In the genomic region with DNA sequence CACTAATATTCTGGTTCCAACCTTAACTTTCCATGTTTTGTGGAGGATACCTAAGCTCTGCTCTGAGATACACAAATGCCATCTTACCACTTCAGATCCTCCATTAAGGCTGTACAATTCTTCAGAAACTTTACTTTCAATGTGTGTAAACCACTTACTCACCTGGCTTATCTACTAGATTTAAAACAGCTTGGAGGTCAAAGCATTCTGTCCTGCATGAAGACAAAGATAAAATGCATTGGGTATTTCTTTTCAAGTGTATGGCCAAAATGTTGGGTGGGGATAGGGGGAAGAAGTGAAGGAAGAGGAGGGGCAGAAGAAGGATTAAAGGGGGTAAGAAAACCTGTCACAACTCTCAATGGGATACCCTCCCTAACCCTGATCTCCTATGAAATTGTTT, we compare ENCODE assay signal across 8 cellular contexts. TPM values are rescaled to one million over a fixed set of nuclear protein-coding genes. Genes with fewer than 3 reads are reported as not detected.
DNase-seq lines count a peak whose midpoint lies in the region; ATAC-seq and TF ChIP-seq lines count a peak whose summit lies in the region.

No MANE protein-coding gene starts in this region.

- intact Hi-C loops in activated CD8-positive, alpha-beta T cell treated with anti-CD3 and anti-CD28 coated beads for 36 hours (cut with micrococcal nuclease) = loop anchor here (10.0 kb wide), 1 partner anchor 205 kb away; a partner anchor contains a TSS
- intact Hi-C loops in spleen (cut with DNase I; ENCODE audit: low total_unique reads) = loop anchor here (10.0 kb wide), 2 partner anchors 65 to 205 kb away; a partner anchor contains a TSS

- CTCF ChIA-PET in HEK293 (lab: Yijun Ruan, JAX) = interaction anchor here (0.6 to 1.0 kb wide), 3 partner anchors 53 to 1981 kb away, joined by 3 to 4 read pairs (median 4); no protein-coding TSS in a partner anchor
- CTCF ChIA-PET in activated CD8-positive, alpha-beta T cell treated with anti-CD3 and anti-CD28 coated beads for 36 hours (lab: Charles Lee) = interaction anchor here (1.3 to 2.1 kb wide), 2 partner anchors 86 to 204 kb away, joined by 3 to 6 read pairs; a partner anchor contains a TSS

- H3K4me1 ChIP-seq in HEK293 (ENCODE audit: control insufficient read depth, insufficient read depth, low read length) = 0 out of 2 replicates have a peak, but pooled peaks cover 2% of the 10 kb centered on the region
- peaks cover 5% of the 10 kb centered on the region for H3K4me1 ChIP-seq in iPS-15b (ENCODE audit: control insufficient read depth, insufficient read depth, low read length)
- H3K4me1 ChIP-seq in spleen = peaks cover 7 to 57% (median 22%) of the 10 kb centered on the region in 6 donors

- TF ChIP-seq POLR2A in spleen (IDR thresholded peaks at IDR 0.05) = no peak

- H3K27me3 ChIP-seq in iPS-15b (ENCODE audit: control insufficient read depth, insufficient read depth, low read length) (no peaks in the 10 kb centered on the region), spleen (replicated peaks in 1 of 7) (no peaks in the 10 kb centered on the region)

- no peak for ATAC-seq in activated CD8-positive, alpha-beta T cell treated with anti-CD3 and anti-CD28 coated beads for 36 hours
- ATAC-seq in HG02642 (IDR thresholded peaks at IDR 0.05; ENCODE audit: poor library complexity, unreplicated experiment) = no peak

- H3K27ac ChIP-seq in HEK293 (ENCODE audit: extremely low read depth, low read depth, low read length) (no peak overlapping the region), spleen (peak overlapping the region in 7 of 8 donors; percentile 92 to 99 (median 97))

- H3K27me3 Mint-ChIP-seq in activated CD8-positive, alpha-beta T cell treated with anti-CD3 and anti-CD28 coated beads for 36 hours = no peaks in the 10 kb centered on the region

- no peak for TF ChIP-seq CTCF in HEK293 (tag by site-specific recombination; IDR thresholded peaks at IDR 0.05)
- TF ChIP-seq CTCF in activated CD8-positive, alpha-beta T cell treated with anti-CD3 and anti-CD28 coated beads for 36 hours (IDR thresholded peaks at IDR 0.05) = no peak
- no peak for TF ChIP-seq CTCF in spleen (IDR thresholded peaks at IDR 0.05 in 8 of 11, conservative IDR thresholded peaks at IDR 0.05 in 3 of 11)

- H3K9ac ChIP-seq in iPS-15b (ENCODE audit: low read depth, low read length) = peak overlapping the region; percentile 26

- H3K9me3 ChIP-seq in HEK293 (ENCODE audit: control insufficient read depth, insufficient read depth, low read depth, low read length) (no peaks in the 10 kb centered on the region), iPS-15b (ENCODE audit: control insufficient read depth, insufficient read depth, low read length) (no peaks in the 10 kb centered on the region), spleen (no peaks in the 10 kb centered on the region)

- H3K27ac Mint-ChIP-seq in activated CD8-positive, alpha-beta T cell treated with anti-CD3 and anti-CD28 coated beads for 36 hours = peak overlapping the region; percentile 96

- H3K4me1 Mint-ChIP-seq in activated CD8-positive, alpha-beta T cell treated with anti-CD3 and anti-CD28 coated beads for 36 hours (ENCODE audit: low read depth) = peaks cover 21% of the 10 kb centered on the region

- DNase-seq in activated CD8-positive, alpha-beta T cell treated with anti-CD3 and anti-CD28 coated beads for 36 hours = no peak
- DNase-seq in spleen (no peak), dedifferentiated amniotic fluid mesenchymal stem cell (ENCODE audit: extremely low spot score) (no peak), T1000 (lab: John Stamatoyannopoulos, UW) (no peak)
- no peak for DNase-seq in NK-92 treated with Interleukin-12 subunit alpha and Interleukin-12 subunit beta, amount 100 ng/mL, for 24 hours (lab: John Stamatoyannopoulos, UW)

- no peaks in the 10 kb centered on the region for H3K9me3 Mint-ChIP-seq in activated CD8-positive, alpha-beta T cell treated with anti-CD3 and anti-CD28 coated beads for 36 hours

- H3K36me3 ChIP-seq in HEK293 (ENCODE audit: control insufficient read depth in 2 of 2, insufficient read depth in 1 of 2, low read length in 2 of 2) (peaks cover 5 to 27% of the 10 kb centered on the region in 2 experiments), iPS-15b (ENCODE audit: control insufficient read depth, insufficient read depth, low read length) (no peaks in the 10 kb centered on the region), spleen (peaks cover 0 to 38% (median 27%) of the 10 kb centered on the region in 6 donors)

- H3K4me3 ChIP-seq in HEK293 (ENCODE audit: low read depth, low read length) (peak overlapping the region; percentile 90), iPS-15b (ENCODE audit: low read depth, low read length) (peak overlapping the region; percentile 97), spleen (peak overlapping the region in 7 of 8 donors; percentile 53 to 92 (median 80))

- peak overlapping the region; percentile 81 for H3K4me3 Mint-ChIP-seq in activated CD8-positive, alpha-beta T cell treated with anti-CD3 and anti-CD28 coated beads for 36 hours

- H3K36me3 Mint-ChIP-seq in activated CD8-positive, alpha-beta T cell treated with anti-CD3 and anti-CD28 coated beads for 36 hours (ENCODE audit: low read depth) = peaks cover 32% of the 10 kb centered on the region

- POLR2A ChIA-PET in HEK293 (lab: Yijun Ruan, JAX) = interaction anchor here (0.6 kb wide), 1 partner anchor 109 kb away, joined by 12 read pairs; no protein-coding TSS in a partner anchor
- POLR2A ChIA-PET in activated CD8-positive, alpha-beta T cell treated with anti-CD3 and anti-CD28 coated beads for 36 hours (lab: Charles Lee) = interaction anchor here (1.5 kb wide), 1 partner anchor 71 kb away, joined by 3 read pairs; no protein-coding TSS in a partner anchor

TF ChIP-seq in HEK293, 187 proteins besides CTCF, POLR2A, EP300 and RAD21 (continues in another document):
- TF ChIP-seq ZNF473 (tag by site-specific recombination; IDR thresholded peaks at IDR 0.05) (no peak), ZNF660 (tag by site-specific recombination; IDR thresholded peaks at IDR 0.05) (no peak), MZF1 (tag by site-specific recombination; IDR thresholded peaks at IDR 0.05; ENCODE audit: borderline replicate concordance) (no peak), ZNF529 (tag by site-specific recombination; IDR thresholded peaks at IDR 0.05; ENCODE audit: insufficient replicate concordance) (no peak)
- TF ChIP-seq, protein P1, sequence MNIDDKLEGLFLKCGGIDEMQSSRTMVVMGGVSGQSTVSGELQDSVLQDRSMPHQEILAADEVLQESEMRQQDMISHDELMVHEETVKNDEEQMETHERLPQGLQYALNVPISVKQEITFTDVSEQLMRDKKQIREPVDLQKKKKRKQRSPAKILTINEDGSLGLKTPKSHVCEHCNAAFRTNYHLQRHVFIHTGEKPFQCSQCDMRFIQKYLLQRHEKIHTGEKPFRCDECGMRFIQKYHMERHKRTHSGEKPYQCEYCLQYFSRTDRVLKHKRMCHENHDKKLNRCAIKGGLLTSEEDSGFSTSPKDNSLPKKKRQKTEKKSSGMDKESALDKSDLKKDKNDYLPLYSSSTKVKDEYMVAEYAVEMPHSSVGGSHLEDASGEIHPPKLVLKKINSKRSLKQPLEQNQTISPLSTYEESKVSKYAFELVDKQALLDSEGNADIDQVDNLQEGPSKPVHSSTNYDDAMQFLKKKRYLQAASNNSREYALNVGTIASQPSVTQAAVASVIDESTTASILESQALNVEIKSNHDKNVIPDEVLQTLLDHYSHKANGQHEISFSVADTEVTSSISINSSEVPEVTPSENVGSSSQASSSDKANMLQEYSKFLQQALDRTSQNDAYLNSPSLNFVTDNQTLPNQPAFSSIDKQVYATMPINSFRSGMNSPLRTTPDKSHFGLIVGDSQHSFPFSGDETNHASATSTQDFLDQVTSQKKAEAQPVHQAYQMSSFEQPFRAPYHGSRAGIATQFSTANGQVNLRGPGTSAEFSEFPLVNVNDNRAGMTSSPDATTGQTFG (tag by site-specific recombination; IDR thresholded peaks at IDR 0.05; ENCODE audit: borderline replicate concordance) = no peak
- TF ChIP-seq, protein P2, sequence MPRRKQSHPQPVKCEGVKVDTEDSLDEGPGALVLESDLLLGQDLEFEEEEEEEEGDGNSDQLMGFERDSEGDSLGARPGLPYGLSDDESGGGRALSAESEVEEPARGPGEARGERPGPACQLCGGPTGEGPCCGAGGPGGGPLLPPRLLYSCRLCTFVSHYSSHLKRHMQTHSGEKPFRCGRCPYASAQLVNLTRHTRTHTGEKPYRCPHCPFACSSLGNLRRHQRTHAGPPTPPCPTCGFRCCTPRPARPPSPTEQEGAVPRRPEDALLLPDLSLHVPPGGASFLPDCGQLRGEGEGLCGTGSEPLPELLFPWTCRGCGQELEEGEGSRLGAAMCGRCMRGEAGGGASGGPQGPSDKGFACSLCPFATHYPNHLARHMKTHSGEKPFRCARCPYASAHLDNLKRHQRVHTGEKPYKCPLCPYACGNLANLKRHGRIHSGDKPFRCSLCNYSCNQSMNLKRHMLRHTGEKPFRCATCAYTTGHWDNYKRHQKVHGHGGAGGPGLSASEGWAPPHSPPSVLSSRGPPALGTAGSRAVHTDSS (tag by site-specific recombination; IDR thresholded peaks at IDR 0.05) = no peak
- TF ChIP-seq, protein P3, sequence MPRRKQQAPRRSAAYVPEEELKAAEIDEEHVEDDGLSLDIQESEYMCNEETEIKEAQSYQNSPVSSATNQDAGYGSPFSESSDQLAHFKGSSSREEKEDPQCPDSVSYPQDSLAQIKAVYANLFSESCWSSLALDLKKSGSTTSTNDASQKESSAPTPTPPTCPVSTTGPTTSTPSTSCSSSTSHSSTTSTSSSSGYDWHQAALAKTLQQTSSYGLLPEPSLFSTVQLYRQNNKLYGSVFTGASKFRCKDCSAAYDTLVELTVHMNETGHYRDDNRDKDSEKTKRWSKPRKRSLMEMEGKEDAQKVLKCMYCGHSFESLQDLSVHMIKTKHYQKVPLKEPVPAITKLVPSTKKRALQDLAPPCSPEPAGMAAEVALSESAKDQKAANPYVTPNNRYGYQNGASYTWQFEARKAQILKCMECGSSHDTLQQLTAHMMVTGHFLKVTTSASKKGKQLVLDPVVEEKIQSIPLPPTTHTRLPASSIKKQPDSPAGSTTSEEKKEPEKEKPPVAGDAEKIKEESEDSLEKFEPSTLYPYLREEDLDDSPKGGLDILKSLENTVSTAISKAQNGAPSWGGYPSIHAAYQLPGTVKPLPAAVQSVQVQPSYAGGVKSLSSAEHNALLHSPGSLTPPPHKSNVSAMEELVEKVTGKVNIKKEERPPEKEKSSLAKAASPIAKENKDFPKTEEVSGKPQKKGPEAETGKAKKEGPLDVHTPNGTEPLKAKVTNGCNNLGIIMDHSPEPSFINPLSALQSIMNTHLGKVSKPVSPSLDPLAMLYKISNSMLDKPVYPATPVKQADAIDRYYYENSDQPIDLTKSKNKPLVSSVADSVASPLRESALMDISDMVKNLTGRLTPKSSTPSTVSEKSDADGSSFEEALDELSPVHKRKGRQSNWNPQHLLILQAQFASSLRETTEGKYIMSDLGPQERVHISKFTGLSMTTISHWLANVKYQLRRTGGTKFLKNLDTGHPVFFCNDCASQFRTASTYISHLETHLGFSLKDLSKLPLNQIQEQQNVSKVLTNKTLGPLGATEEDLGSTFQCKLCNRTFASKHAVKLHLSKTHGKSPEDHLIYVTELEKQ (tag by site-specific recombination; IDR thresholded peaks at IDR 0.05; ENCODE audit: borderline replicate concordance) = no peak

RNA-seq across cellular contexts. Expression of a gene that starts 0.9 kb away (rescaled TPM):
- 10 to 100 TPM; 20.9 to 21.6 TPM for total RNA-seq in activated CD8-positive, alpha-beta T cell treated with anti-CD3 and anti-CD28 coated beads for 36 hours
- 10 to 100 TPM; 21.0 to 30.5 (median 24.3) TPM for total RNA-seq in spleen
- polyA plus RNA-seq in spleen = 1 to 10 TPM; 4.7 to 7.4 (median 6.3) TPM
